Comparison of ENCODE assay signal across 1 cellular context in the genomic region with DNA sequence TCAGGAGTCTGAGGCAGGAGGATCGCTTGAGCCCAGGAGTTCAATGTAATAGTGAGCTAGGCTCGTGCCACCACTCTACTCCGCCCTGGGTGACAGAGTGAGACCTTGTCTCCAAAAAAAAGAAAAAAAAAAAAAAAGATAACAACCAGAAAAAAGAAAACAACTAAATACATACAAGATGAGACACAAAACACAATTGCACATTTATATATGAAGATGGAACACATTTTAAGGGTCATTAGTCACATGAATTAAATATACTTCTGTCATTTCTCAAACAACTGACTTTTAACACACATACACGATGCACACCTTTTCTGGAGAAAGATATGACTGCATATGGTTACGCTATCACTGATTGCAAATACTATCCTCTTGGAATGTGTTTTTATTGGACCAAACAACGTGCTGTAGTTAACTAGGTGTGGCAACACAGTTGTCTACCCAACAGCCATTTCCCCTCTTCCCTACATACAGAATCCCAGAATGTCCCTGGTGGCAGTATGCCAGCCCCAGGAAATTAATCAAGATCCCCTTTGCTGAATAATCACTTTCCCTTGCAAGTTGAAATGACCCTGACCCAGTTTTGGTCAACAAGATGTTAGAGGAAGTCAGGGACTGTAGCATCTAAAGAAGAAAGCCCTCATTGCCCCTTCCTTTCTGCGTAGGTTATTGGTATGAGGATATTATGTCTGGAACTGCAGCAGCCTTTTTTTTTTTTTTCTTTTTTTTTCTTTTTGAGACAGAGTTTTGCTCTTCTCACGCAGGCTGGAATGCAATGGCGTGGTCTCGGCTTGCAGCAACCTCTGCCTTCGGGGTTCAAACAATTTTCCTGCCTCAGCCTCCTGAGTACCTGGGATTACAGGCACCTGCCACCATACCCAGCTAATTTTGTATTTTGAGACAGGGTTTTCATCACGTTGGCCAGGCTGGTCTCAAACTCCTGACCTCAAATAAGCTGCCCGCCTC.
TF ChIP-seq lines count a peak whose summit lies in the region.

No MANE protein-coding gene starts in this region.

TF ChIP-seq in liver, 16 proteins besides CTCF, POLR2A, EP300 and RAD21:
- TF ChIP-seq, protein P1, sequence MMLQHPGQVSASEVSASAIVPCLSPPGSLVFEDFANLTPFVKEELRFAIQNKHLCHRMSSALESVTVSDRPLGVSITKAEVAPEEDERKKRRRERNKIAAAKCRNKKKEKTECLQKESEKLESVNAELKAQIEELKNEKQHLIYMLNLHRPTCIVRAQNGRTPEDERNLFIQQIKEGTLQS (IDR thresholded peaks at IDR 0.05) = no peak
- TF ChIP-seq HNF4A (conservative IDR thresholded peaks at IDR 0.05) (no peak), NR2F2 (IDR thresholded peaks at IDR 0.05) (peak; percentile 40), YY1 (IDR thresholded peaks at IDR 0.05) (no peak), ZBTB33 (IDR thresholded peaks at IDR 0.05) (no peak)
